In genomic region chr7:35694161-35694783, GRCh38 we compare ENCODE assay signal across 7 cellular contexts. TPM values are rescaled to one million over a fixed set of nuclear protein-coding genes. Genes with fewer than 3 reads are reported as not detected.
DNase-seq lines count a peak whose midpoint lies in the region; ATAC-seq and TF ChIP-seq lines count a peak whose summit lies in the region.

No MANE protein-coding gene starts in this region.

- TF ChIP-seq POLR2A in spleen (IDR thresholded peaks at IDR 0.05), result no peak

- H3K4me3 ChIP-seq in HAP-1, result peak overlapping the region; percentile 78
- peak overlapping the region; percentile 95 for H3K4me3 ChIP-seq in MM.1S (ENCODE audit: low read length)
- peak overlapping the region; percentile 70 for H3K4me3 ChIP-seq in hepatocyte
- H3K4me3 ChIP-seq in spleen, result peak overlapping the region; percentile 67 to 93 (median 76)

- H3K4me1 ChIP-seq in HAP-1 (peaks cover 27% of the 10 kb centered on the region), MM.1S (ENCODE audit: low read length) (peaks cover 6% of the 10 kb centered on the region), hepatocyte (ENCODE audit: insufficient read depth) (peaks cover 36% of the 10 kb centered on the region), spleen (peaks cover 29 to 69% (median 60%) of the 10 kb centered on the region in 6 donors)

- peak overlapping the region; percentile 70 for H3K4me2 ChIP-seq in MM.1S (ENCODE audit: low read depth, low read length)
- peak overlapping the region; percentile 92 for H3K4me2 ChIP-seq in hepatocyte

- H3K79me2 ChIP-seq in MM.1S (ENCODE audit: low read length) (peaks cover 47% of the 10 kb centered on the region), hepatocyte (peaks cover 59% of the 10 kb centered on the region)

- DNase-seq in HAP-1 (ENCODE audit: low spot score in 2 of 2) (peak in 1 of 2 experiments; percentile 45), MM.1S (no peak), hepatocyte (ENCODE audit: low spot score) (no peak), spleen (no peak), CD1c-positive myeloid dendritic cell (ENCODE audit: extremely low spot score) (no peak)

- TF ChIP-seq CTCF in MM.1S (IDR thresholded peaks at IDR 0.05; ENCODE audit: low read length) (no peak), hepatocyte (IDR thresholded peaks at IDR 0.05; ENCODE audit: poor library complexity) (no peak), spleen (IDR thresholded peaks at IDR 0.05 in 8 of 11, conservative IDR thresholded peaks at IDR 0.05 in 3 of 11) (no peak)

- H2AFZ ChIP-seq in MM.1S (ENCODE audit: low read length), result peak overlapping the region; percentile 65
- H2AFZ ChIP-seq in hepatocyte, result peak overlapping the region; percentile 66

- H3F3A ChIP-seq in MM.1S (ENCODE audit: insufficient read depth, low read length), result peaks cover 4% of the 10 kb centered on the region; the same call in 1 of the 2 replicates

- no peaks in the 10 kb centered on the region for H3K9me3 ChIP-seq in HAP-1
- no peaks in the 10 kb centered on the region for H3K9me3 ChIP-seq in MM.1S (replicated peaks; ENCODE audit: insufficient read depth, low read length)
- H3K9me3 ChIP-seq in hepatocyte (ENCODE audit: low read depth), result no peaks in the 10 kb centered on the region
- no peaks in the 10 kb centered on the region for H3K9me3 ChIP-seq in spleen

- H4K20me1 ChIP-seq in MM.1S (ENCODE audit: insufficient read depth, low read length), result no peaks in the 10 kb centered on the region
- H4K20me1 ChIP-seq in hepatocyte (ENCODE audit: insufficient read depth, poor library complexity, severe bottlenecking), result peaks cover 19% of the 10 kb centered on the region

- no peaks in the 10 kb centered on the region for H3K36me3 ChIP-seq in HAP-1 (replicated peaks)
- H3K36me3 ChIP-seq in MM.1S (replicated peaks; ENCODE audit: insufficient read depth, low read length), result no peaks in the 10 kb centered on the region
- H3K36me3 ChIP-seq in hepatocyte (replicated peaks; ENCODE audit: insufficient read depth, low read depth), result no peaks in the 10 kb centered on the region
- peaks cover 0 to 16% (median 0%) of the 10 kb centered on the region in 6 donors for H3K36me3 ChIP-seq in spleen

- H3K27ac ChIP-seq in MM.1S (ENCODE audit: low read length) (peak overlapping the region; percentile 80; the same call in 1 of the 2 replicates), adipose tissue (ENCODE audit: low read depth, low read length) (peak overlapping the region; percentile 88), hepatocyte (peak overlapping the region; percentile 98), spleen (peak overlapping the region; percentile 96 to 100 (median 98))

- WGBS in adipose tissue, 3 donors, result 0 to 1% (median 1%) methylated on average over 33 to 41 of the region's 41 CpGs
- WGBS in hepatocyte (ENCODE audit: low lambda C conversion rate, missing lambda C conversion rate), result 2% methylated on average over 30 of the region's 41 CpGs
- WGBS in spleen, 5 donors, result 0 to 1% (median 1%) methylated on average over 26 to 41 of the region's 41 CpGs

- H3K9me2 ChIP-seq in MM.1S (replicated peaks; ENCODE audit: insufficient read depth, low read length) (no peaks in the 10 kb centered on the region), hepatocyte (replicated peaks; ENCODE audit: insufficient read depth) (no peaks in the 10 kb centered on the region)

- peak overlapping the region; percentile 95 for H3K9ac ChIP-seq in MM.1S (ENCODE audit: low read length)

- H3K27me3 ChIP-seq in HAP-1 (ENCODE audit: low read depth) (no peaks in the 10 kb centered on the region), MM.1S (replicated peaks; ENCODE audit: insufficient read depth, low read length) (no peaks in the 10 kb centered on the region), hepatocyte (no peaks in the 10 kb centered on the region), spleen (replicated peaks in 1 of 7) (no peaks in the 10 kb centered on the region)

- in situ Hi-C loops in HAP-1 (cut with MboI; ENCODE audit: low sequenced_read_pairs), result no loop called here

- intact Hi-C loops in spleen (cut with DNase I; ENCODE audit: low total_unique reads), result no loop called here

- ATAC-seq in GM18498 (IDR thresholded peaks at IDR 0.05; ENCODE audit: unreplicated experiment), result peak; percentile 23

RNA-seq across cellular contexts. Expression of gene HERPUD2, which starts 0.7 kb away (rescaled TPM):
- 10 to 100 TPM; 12.2 to 16.5 (median 15.0) TPM for polyA plus RNA-seq in adipose tissue
- total RNA-seq in hepatocyte, result 25.5 and 31.3 TPM in 2 replicates
- polyA plus RNA-seq in hepatocyte, result 26.8 and 28.0 TPM in 2 replicates
- total RNA-seq in spleen, result 10 to 100 TPM; 30.5 to 46.6 (median 35.5) TPM
- polyA plus RNA-seq in spleen, result 10 to 100 TPM; 11.1 to 14.3 (median 11.7) TPM
